Comparison of ENCODE assay signal across 22 cellular contexts in the genomic region with DNA sequence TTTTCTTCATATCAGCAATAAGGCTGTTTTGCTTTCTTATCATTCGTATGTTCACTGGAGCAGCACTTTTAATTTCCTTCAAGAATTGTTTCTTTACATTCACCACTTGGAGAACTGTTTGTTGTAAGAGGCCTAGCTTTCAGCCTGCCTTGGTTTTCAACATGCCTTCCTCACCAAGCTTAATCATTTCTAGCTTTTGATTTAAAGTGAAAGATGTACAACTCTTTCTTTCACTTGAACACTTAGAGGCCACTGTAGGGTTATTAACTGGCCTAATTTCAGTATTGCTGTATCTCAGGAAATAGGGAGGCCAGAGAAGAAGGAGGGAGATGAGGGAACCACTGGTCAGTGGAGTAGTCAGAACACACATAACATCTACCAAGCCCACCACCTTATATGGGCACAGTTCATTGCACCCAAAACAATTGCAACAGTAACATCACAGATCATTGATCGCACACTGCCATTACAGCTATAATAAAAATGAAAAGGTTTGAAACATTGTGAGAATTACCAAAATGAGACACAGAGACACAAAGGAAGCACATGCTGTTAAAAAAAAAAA.
DNase-seq lines count a peak whose midpoint lies in the region; ATAC-seq and TF ChIP-seq lines count a peak whose summit lies in the region.
"Had no signal": no experiment of that assay in that cellular context is flagged by ENCODE, and none has a peak within 500 bp of the region (broad histone marks: within the 10 kb centered on the region; RNA-seq: fewer than 3 reads in every experiment).

No MANE protein-coding gene starts in this region.

- H2BK120ac ChIP-seq in H9 (ENCODE audit: low read depth, low read length, poor library complexity, severe bottlenecking), result no peak overlapping the region

- no peak overlapping the region for H3K18ac ChIP-seq in H9 (ENCODE audit: insufficient read length, low read depth, low read length)

- H3K4me3 ChIP-seq in coronary artery, result no peak overlapping the region
- H3K4me3 ChIP-seq: SJCRH30 had no signal

- H3K9ac ChIP-seq in H9 (ENCODE audit: extremely low read depth, insufficient read length, low read length), result no peak overlapping the region

- no peak overlapping the region for H2AK5ac ChIP-seq in H9 (ENCODE audit: insufficient read length, low read length)

- H4K5ac ChIP-seq in H9 (ENCODE audit: insufficient read length, low read depth, low read length), result no peak overlapping the region

- H3K27me3 Mint-ChIP-seq in H9 (ENCODE audit: low read depth), result no peaks in the 10 kb centered on the region; the same call in none of the 2 replicates
- H3K27me3 Mint-ChIP-seq in activated CD4-positive, alpha-beta memory T cell treated with anti-CD3 and anti-CD28 coated beads, Interleukin-2, amount 10 ng/mL, durations not matched to agents 7 days and 5 days, result no peaks in the 10 kb centered on the region
- H3K27me3 Mint-ChIP-seq: T-cell had no signal

- no peak overlapping the region for H2BK5ac ChIP-seq in H9 (ENCODE audit: insufficient read length, low read length)

- H3K4me1 Mint-ChIP-seq in H9, result no peaks in the 10 kb centered on the region
- peaks cover 3% of the 10 kb centered on the region for H3K4me1 Mint-ChIP-seq in activated CD4-positive, alpha-beta memory T cell treated with anti-CD3 and anti-CD28 coated beads, Interleukin-2, amount 10 ng/mL, durations not matched to agents 7 days and 5 days
- H3K4me1 Mint-ChIP-seq: CD8-positive, alpha-beta memory T cell; T-cell had no signal

- no peak overlapping the region for H3K27ac ChIP-seq in coronary artery
- no peak overlapping the region for H3K27ac ChIP-seq in H9 (ENCODE audit: insufficient read length, low read depth, low read length)
- H3K27ac ChIP-seq: C4-2B, SJCRH30 had no signal

- peak; percentile 61 for ATAC-seq in GM18511 (IDR thresholded peaks at IDR 0.05; ENCODE audit: unreplicated experiment)
- ATAC-seq in GM19463 (IDR thresholded peaks at IDR 0.05; ENCODE audit: unreplicated experiment), result peak; percentile 87
- ATAC-seq in HG02852 (IDR thresholded peaks at IDR 0.05; ENCODE audit: unreplicated experiment), result peak; percentile 76
- ATAC-seq in HG03565 (IDR thresholded peaks at IDR 0.05; ENCODE audit: unreplicated experiment), result peak; percentile 91
- ATAC-seq: Panc1, T-cell had no signal

- no peak overlapping the region for H3T11ph ChIP-seq in H9 (ENCODE audit: low read length)

- H3K4ac ChIP-seq in H9 (ENCODE audit: low read depth, low read length), result no peak overlapping the region

- H3K14ac ChIP-seq in H9 (ENCODE audit: insufficient read depth, low read length), result no peak overlapping the region

- no CpG with 5 or more reads among the region's 2 CpGs for WGBS in H9 (ENCODE audit: extremely low coverage, insufficient read length, low lambda C conversion rate)

- H3K4me3 Mint-ChIP-seq in H9, result no peak overlapping the region
- H3K4me3 Mint-ChIP-seq in activated CD4-positive, alpha-beta memory T cell treated with anti-CD3 and anti-CD28 coated beads, Interleukin-2, amount 10 ng/mL, durations not matched to agents 7 days and 5 days, result no peak overlapping the region
- H3K4me3 Mint-ChIP-seq: CD8-positive, alpha-beta memory T cell; HFFc6; T-cell; T-helper 2 cell treated with Interferon-gamma antibody and Interleukin-4, amounts not matched to agents 5 μg/mL and 100 μg/mL, for 36 hours had no signal

- POLR2A ChIA-PET in activated CD4-positive, alpha-beta memory T cell treated with anti-CD3 and anti-CD28 coated beads, Interleukin-2, amount 10 ng/mL, durations not matched to agents 7 days and 5 days (lab: Charles Lee), result no interaction called here

- CTCF ChIA-PET in activated CD4-positive, alpha-beta memory T cell treated with anti-CD3 and anti-CD28 coated beads, Interleukin-2, amount 10 ng/mL, durations not matched to agents 7 days and 5 days (lab: Charles Lee), result no interaction called here

- no peaks in the 10 kb centered on the region for H3K79me2 ChIP-seq in H9 (ENCODE audit: insufficient read depth, low read length)

- H3K27ac Mint-ChIP-seq in H9, result no peak overlapping the region
- no peak overlapping the region for H3K27ac Mint-ChIP-seq in activated CD4-positive, alpha-beta memory T cell treated with anti-CD3 and anti-CD28 coated beads, Interleukin-2, amount 10 ng/mL, durations not matched to agents 7 days and 5 days
- H3K27ac Mint-ChIP-seq: CD8-positive, alpha-beta memory T cell; HFFc6; T-cell; T-helper 2 cell treated with Interferon-gamma antibody and Interleukin-4, amounts not matched to agents 5 μg/mL and 100 μg/mL, for 36 hours had no signal

- no peaks in the 10 kb centered on the region for H3K79me1 ChIP-seq in H9 (ENCODE audit: insufficient read depth, low read depth, low read length, poor library complexity, severe bottlenecking)

- H3K23ac ChIP-seq in H9 (ENCODE audit: insufficient read length, low read depth, low read length), result no peak overlapping the region

- DNase-seq in coronary artery (ENCODE audit: low spot score), result no peak
- no peak for DNase-seq in H9
- DNase-seq in germinal center (ENCODE audit: low spot score), result no peak
- no peak for DNase-seq in activated CD4-positive, alpha-beta memory T cell treated with anti-CD3 and anti-CD28 coated beads, Interleukin-2, amount 10 ng/mL, durations not matched to agents 7 days and 5 days
- DNase-seq: Calu3; CD8-positive, alpha-beta memory T cell; DMS153; H7; HFFc6; Kasumi-1; NCI-H1048; NCI-H1436; NCI-H1930; SJCRH30; T-cell had no signal

- H3K4me1 ChIP-seq in H9 (ENCODE audit: insufficient read depth, low read length), result no peaks in the 10 kb centered on the region
- H3K4me1 ChIP-seq: SJCRH30 had no signal

- peaks cover 80% of the 10 kb centered on the region for H3K9me3 ChIP-seq in H9 (ENCODE audit: control insufficient read depth, low read depth, low read length)
- H3K9me3 ChIP-seq: SJCRH30 had no signal

- no peak overlapping the region for H2AFZ ChIP-seq in H9 (ENCODE audit: low read length)

- no peak overlapping the region for H4K8ac ChIP-seq in H9 (replicated peaks; ENCODE audit: insufficient read length, low read depth, low read length)

- no peak for TF ChIP-seq CTCF in coronary artery (IDR thresholded peaks at IDR 0.05)
- no peak for TF ChIP-seq CTCF in H9 (conservative IDR thresholded peaks at IDR 0.05)

- H3K27me3 ChIP-seq in H9 (ENCODE audit: insufficient read depth, low read length), result no peaks in the 10 kb centered on the region
- H3K27me3 ChIP-seq: SJCRH30 had no signal

- H4K91ac ChIP-seq in H9 (ENCODE audit: insufficient read length, low read depth, low read length), result no peak overlapping the region

- H3K36me3 Mint-ChIP-seq in H9 (ENCODE audit: insufficient read depth in 1 of 3, low read depth in 3 of 3), result peaks cover 0 to 15% (median 7%) of the 10 kb centered on the region in 3 experiments; a peak in 6 of 7 replicates
- H3K36me3 Mint-ChIP-seq in activated CD4-positive, alpha-beta memory T cell treated with anti-CD3 and anti-CD28 coated beads, Interleukin-2, amount 10 ng/mL, durations not matched to agents 7 days and 5 days (ENCODE audit: low read depth), result no peaks in the 10 kb centered on the region
- H3K36me3 Mint-ChIP-seq: CD8-positive, alpha-beta memory T cell; T-cell had no signal

- H2BK20ac ChIP-seq in H9 (ENCODE audit: low read depth, low read length, poor library complexity, severe bottlenecking), result no peak overlapping the region

- H3K23me2 ChIP-seq in H9 (ENCODE audit: insufficient read length, low read depth, low read length, poor library complexity, severe bottlenecking), result no peaks in the 10 kb centered on the region

- H2BK12ac ChIP-seq in H9 (ENCODE audit: insufficient read length, low read depth, low read length), result no peak overlapping the region

- H4K20me1 ChIP-seq in H9 (ENCODE audit: control insufficient read depth, insufficient read depth, insufficient read length), result no peaks in the 10 kb centered on the region

- H3K56ac ChIP-seq in H9 (ENCODE audit: insufficient read length, low read depth, low read length), result no peak overlapping the region

- H3K4me2 ChIP-seq in H9 (ENCODE audit: insufficient read depth, insufficient read length, low read length), result no peak overlapping the region

- H2BK15ac ChIP-seq in H9 (ENCODE audit: low read depth, low read length), result no peak overlapping the region

- peaks cover 91 to 97% of the 10 kb centered on the region in 2 experiments for H3K9me3 Mint-ChIP-seq in H9
- no peaks in the 10 kb centered on the region for H3K9me3 Mint-ChIP-seq in activated CD4-positive, alpha-beta memory T cell treated with anti-CD3 and anti-CD28 coated beads, Interleukin-2, amount 10 ng/mL, durations not matched to agents 7 days and 5 days
- H3K9me3 Mint-ChIP-seq: T-cell had no signal
